In genomic region chr15:47951761-47952160, GRCh38 we compare ENCODE assay signal across 24 cellular contexts.
"Had no signal": no experiment of that assay in that cellular context is flagged by ENCODE, and none has a peak within 500 bp of the region (broad histone marks: within the 10 kb centered on the region; RNA-seq: fewer than 3 reads in every experiment).

No MANE protein-coding gene starts in this region.

- H3K9me3 ChIP-seq: MG63 had no signal

- H3K27me3 ChIP-seq: MG63 had no signal

- H3K36me3 ChIP-seq: MG63 had no signal

- ATAC-seq: HepG2, Panc1, PC-3, SK-N-SH treated with all-trans-retinoic acid at 6 μM for 48 hours, T-helper 17 cell had no signal

- DNase-seq: IMR-90, Karpas-422, KG1, MG63, NCI-H1092, NCI-H1105 treated with DMSO at 0.1 percent for 48 hours, NCI-H1417 treated with DMSO at 0.1 percent for 48 hours, NCI-H146, NCI-H1694 treated with DMSO at 0.1 percent for 48 hours, NCI-H1930, NCI-H2081, NCI-H226, NCI-H446, NCI-H510A, NCI-H526 treated with DMSO at 0.1 percent for 48 hours, NCI-H774, PC-3, SHP77, T-helper 1 cell, T-helper 17 cell had no signal

- H3K4me3 ChIP-seq: MG63 had no signal

- H3K27ac ChIP-seq: RWPE1 had no signal
